Comparison of ENCODE assay signal across 9 cellular contexts in genomic region chr1:177983824-177984528, GRCh38. TPM values are rescaled to one million over a fixed set of nuclear protein-coding genes. Genes with fewer than 3 reads are reported as not detected.
A peak's percentile ranks its signal among the peaks of the same experiment; 100 is the strongest.
DNase-seq lines count a peak whose midpoint lies in the region; ATAC-seq, FAIRE-seq and TF ChIP-seq lines count a peak whose summit lies in the region.
"Had no signal": no experiment of that assay in that cellular context is flagged by ENCODE, and none has a peak within 500 bp of the region (broad histone marks: within the 10 kb centered on the region; RNA-seq: fewer than 3 reads in every experiment).

No MANE protein-coding gene starts in this region.

- TF ChIP-seq RAD21 in K562 (CRISPR knock-in tag; conservative IDR thresholded peaks at IDR 0.05 in 1 of 2, IDR thresholded peaks at IDR 0.05 in 1 of 2): no peak

- H3K36me3 ChIP-seq in K562 (ENCODE audit: control insufficient read depth, insufficient read depth, low read length): no peaks in the 10 kb centered on the region
- no peaks in the 10 kb centered on the region for H3K36me3 ChIP-seq in tibial artery

- no peak overlapping the region for H3K4me2 ChIP-seq in K562 (ENCODE audit: insufficient read depth, low read length)

- H3K9me3 ChIP-seq in K562 (replicated peaks; ENCODE audit: control insufficient read depth, insufficient read depth, low read depth, low read length) (no peaks in the 10 kb centered on the region), tibial artery (no peaks in the 10 kb centered on the region)

- H4K20me1 ChIP-seq in K562 (replicated peaks; ENCODE audit: control insufficient read depth, insufficient read depth, low read length): no peaks in the 10 kb centered on the region

- H3K9ac ChIP-seq in K562 (ENCODE audit: insufficient read depth in 1 of 2, low read depth in 2 of 2, low read length in 2 of 2): no peak overlapping the region

- TF ChIP-seq CTCF in K562 (IDR thresholded peaks at IDR 0.05 in 2 of 3, conservative IDR thresholded peaks at IDR 0.05 in 1 of 3; ENCODE audit: insufficient read depth in 2 of 3, low read depth in 1 of 3, low read length in 3 of 3) (no peak), tibial artery (IDR thresholded peaks at IDR 0.05) (no peak)

- CTCF ChIA-PET in K562 (lab: Yijun Ruan, JAX; ENCODE audit: low intra/inter-chr PET ratio): no interaction called here

- in situ Hi-C loops in K562 (cut with MboI): no loop called here

- no peaks in the 10 kb centered on the region for H3K79me2 ChIP-seq in K562 (ENCODE audit: control insufficient read depth, insufficient read depth, low read length)

- H2AFZ ChIP-seq in K562 (ENCODE audit: low read depth, low read length): no peak overlapping the region

- intact Hi-C loops in K562 (cut with micrococcal nuclease): no loop called here
- intact Hi-C loops in tibial artery (cut with DNase I; ENCODE audit: low total_unique reads): no loop called here

- no peaks in the 10 kb centered on the region for H3K9me1 ChIP-seq in K562 (ENCODE audit: control insufficient read depth, insufficient read depth, low read length)

- ATAC-seq in K562 (peak; percentile 65; the same call in 2 of the 3 replicates), HG03378 (IDR thresholded peaks at IDR 0.05; ENCODE audit: unreplicated experiment) (no peak)

- no TSS peak for BruUV-seq in K562 (replicated peaks; lab: Mats Ljungman, UMichigan)

- POLR2A ChIA-PET in K562 (lab: Yijun Ruan, JAX): no interaction called here

- 0% methylated on average over 4 of the region's 4 CpGs for WGBS in K562 (ENCODE audit: insufficient coverage, low coverage, missing lambda C conversion rate)

- H3K27me3 ChIP-seq in K562 (ENCODE audit: control insufficient read depth in 2 of 2, insufficient read depth in 2 of 2, low read length in 2 of 2) (no peaks in the 10 kb centered on the region), tibial artery (no peaks in the 10 kb centered on the region)

- DNase-seq in DMS53 (lab: John Stamatoyannopoulos, UW) (peak; percentile 17), DMS53 treated with DMSO at 0.1 percent for 48 hours (lab: John Stamatoyannopoulos, UW; ENCODE audit: unreplicated experiment) (no peak), K562 (ENCODE audit: extremely low read depth in 1 of 4, low spot score in 3 of 4) (peak in 2 of 4 experiments; percentile 12 to 27), inferior parietal cortex (ENCODE audit: extremely low spot score) (peak; percentile 74), tibial artery (peak; percentile 60 to 77), NCI-H510A (lab: John Stamatoyannopoulos, UW) (no peak), COLO668 (lab: John Stamatoyannopoulos, UW; ENCODE audit: unreplicated experiment) (no peak)

- TF ChIP-seq POLR2A in K562 (conservative IDR thresholded peaks at IDR 0.05): no peak

- TF ChIP-seq EP300 in K562 (IDR thresholded peaks at IDR 0.05; ENCODE audit: low read length): no peak

- H3K4me3 ChIP-seq in K562: no peak overlapping the region
- peak overlapping the region; percentile 17 to 39 for H3K4me3 ChIP-seq in tibial artery

- H3K27ac ChIP-seq in K562 (ENCODE audit: extremely low read depth, low read depth, low read length): no peak overlapping the region
- H3K27ac ChIP-seq in tibial artery: peak overlapping the region; percentile 63

- FAIRE-seq in K562 (lab: Jason Lieb, UNC): no peak
- FAIRE-seq: A204.1 had no signal

- H3K4me1 ChIP-seq in K562 (replicated peaks in 1 of 2; ENCODE audit: control insufficient read depth in 2 of 2, insufficient read depth in 2 of 2, low read length in 2 of 2): no peaks in the 10 kb centered on the region
- peaks cover 0 to 16% (median 4%) of the 10 kb centered on the region in 4 donors for H3K4me1 ChIP-seq in tibial artery

TF ChIP-seq in K562, 482 proteins besides CTCF, POLR2A, EP300 and RAD21 (continues in another document):
- TF ChIP-seq HMBOX1 (IDR thresholded peaks at IDR 0.05): no peak
- no peak for TF ChIP-seq ZNF584 (CRISPR knock-in tag; IDR thresholded peaks at IDR 0.05; ENCODE audit: low read depth)
- TF ChIP-seq NCOA1 (IDR thresholded peaks at IDR 0.05; ENCODE audit: low read depth): 0 out of 2 replicates have a peak, but pooled peaks have one; percentile 21
- peak; percentile 82 for TF ChIP-seq GABPA (tag; conservative IDR thresholded peaks at IDR 0.05; ENCODE audit: low read depth)
- 0 out of 4 replicates have a peak, but pooled peaks of 1 of the 2 experiments have one; percentile 18 for TF ChIP-seq TRIM24 (IDR thresholded peaks at IDR 0.05)
- TF ChIP-seq THAP7 (CRISPR knock-in tag; IDR thresholded peaks at IDR 0.05): peak; percentile 98
- 0 out of 2 replicates have a peak, but pooled peaks have one; percentile 13 for TF ChIP-seq CREM (IDR thresholded peaks at IDR 0.05; ENCODE audit: low read depth)
- no peak for TF ChIP-seq ZBTB5 (IDR thresholded peaks at IDR 0.05)
- no peak for TF ChIP-seq ELF1 (tag; IDR thresholded peaks at IDR 0.05)
- TF ChIP-seq ZNF41 (CRISPR knock-in tag; conservative IDR thresholded peaks at IDR 0.05): no peak
- peak; percentile 65; the same call in 1 of the 2 replicates for TF ChIP-seq CREB3L1 (IDR thresholded peaks at IDR 0.05; ENCODE audit: borderline replicate concordance, low read depth)
- peak; percentile 81 for TF ChIP-seq HCFC1 (IDR thresholded peaks at IDR 0.05; ENCODE audit: low read depth, low read length)
- no peak for TF ChIP-seq GTF2F1 (IDR thresholded peaks at IDR 0.05; ENCODE audit: low read depth, low read length)
- no peak for TF ChIP-seq ATF1 (CRISPR knock-in tag; IDR thresholded peaks at IDR 0.05)
- TF ChIP-seq ATF1 (tag; IDR thresholded peaks at IDR 0.05): 0 out of 2 replicates have a peak, but pooled peaks have one; percentile 35

RNA-seq across cellular contexts. Expression of gene SEC16B, which starts 14.1 kb away (rescaled TPM):
- total RNA-seq in K562 (2011; cell fraction: chromatin; rRNA removed; ENCODE audit: low replicate concordance): not detected in 2 replicates
- not detected in 2 replicates for total RNA-seq in K562 (2011; cell fraction: nucleolus; rRNA removed)
- total RNA-seq in K562 (2011; cell fraction: nucleoplasm; rRNA removed): not detected in 2 replicates
- total RNA-seq in K562 (2014; rRNA removed) (not detected in 2 replicates), K562 (2014; rRNA removed; fragmentation: Illumina TruSeq; extraction: Trizol) (not detected in 2 replicates), K562 (2015; rRNA removed; fragmentation: Illumina TruSeq; extraction: Trizol) (not detected in 2 replicates), K562 (2021) (not detected in 2 replicates)
- polyA plus RNA-seq in K562 (2011; rRNA removed) (not detected in 2 replicates), K562 (2014; fragmentation: Illumina TruSeq; extraction: Trizol) (not detected in 2 replicates), K562 (2014; fragmentation: Nextera tagmentation; extraction: Ambion mirVana) (not detected), K562 (2014; rRNA removed) (not detected in 2 replicates)
- polyA plus RNA-seq in K562 (2011; cell fraction: cytosol; rRNA removed): not detected in 2 replicates
- polyA plus RNA-seq in K562 (2011; cell fraction: nucleus; rRNA removed): 0.06 TPM in 1 of 2 replicates, not detected in the other
- 0.04 TPM in 1 of 2 replicates, not detected in the other for polyA plus RNA-seq in K562 (2012)
- not detected in 2 replicates for polyA minus RNA-seq in K562 (2011; rRNA and poly(A)+ RNA removed)
- polyA minus RNA-seq in K562 (2011; cell fraction: cytosol; rRNA and poly(A)+ RNA removed): not detected in 2 replicates
- polyA minus RNA-seq in K562 (2011; cell fraction: nucleus; rRNA and poly(A)+ RNA removed): not detected in 2 replicates

Comparison
In these comparisons a context has a peak if more than half of its experiments do, and no peak if none do; other contexts are left out.
1. DNase-seq: peak in DMS53 (single experiment), inferior parietal cortex (single experiment) and tibial artery (2 of 2); none in DMS53 treated with DMSO at 0.1 percent for 48 hours (single experiment), NCI-H510A (single experiment) and COLO668 (single experiment).